Comparison of ENCODE assay signal across 11 cellular contexts in genomic region chr18:74440808-74441427, GRCh38. TPM values are rescaled to one million over a fixed set of nuclear protein-coding genes. Genes with fewer than 3 reads are reported as not detected.
"Had no signal": no experiment of that assay in that cellular context is flagged by ENCODE, and none has a peak within 500 bp of the region (broad histone marks: within the 10 kb centered on the region; RNA-seq: fewer than 3 reads in every experiment).

No MANE protein-coding gene starts in this region.

- H3K4me3 ChIP-seq: GM23248, GM23338, HAP-1 had no signal

- H3K4me1 ChIP-seq: HAP-1 had no signal

- ATAC-seq: GM23338, HCT116 had no signal

- H3K9ac ChIP-seq: GM23248 had no signal

- H3K36me3 ChIP-seq: HAP-1 had no signal

- H2AFZ ChIP-seq: GM23248, GM23338 had no signal

- DNase-seq: GM23248, GOT3, H7, H9, HCEC 1CT, HFFc6 had no signal

- H3K9me3 ChIP-seq: HAP-1 had no signal

- H3K9me3 Mint-ChIP-seq: GM23338, H9, HFFc6 had no signal

- H3K4me3 Mint-ChIP-seq: GM23338, H9, HFFc6 had no signal

- H3K27ac Mint-ChIP-seq: GM23338, H9, HFFc6 had no signal

- H3K27ac ChIP-seq: GM23248 had no signal

- H3K4me2 ChIP-seq: GM23338 had no signal

RNA-seq across cellular contexts. Expression of gene DIPK1C, which starts 16.2 kb away (rescaled TPM):
- total RNA-seq: GM23248, H1, H4, H7, H9, HFFc6 had no signal
- polyA plus RNA-seq: GM23248, GM23338 had no signal
